ENCODE assay signal across 1 cellular context in genomic region chr2:6888724-6889123, GRCh38.
TF ChIP-seq lines count a peak whose summit lies in the region.

No MANE protein-coding gene starts in this region.

TF ChIP-seq in K562, 482 proteins besides CTCF, POLR2A, EP300 and RAD21:
- TF ChIP-seq E2F8 (IDR thresholded peaks at IDR 0.05; ENCODE audit: low read depth, partially characterized antibody) (no peak), TCFL5 (CRISPR knock-in tag; conservative IDR thresholded peaks at IDR 0.05) (no peak), ARNT (IDR thresholded peaks at IDR 0.05) (no peak), RAD51 (IDR thresholded peaks at IDR 0.05; ENCODE audit: borderline replicate concordance, low read depth) (no peak), NRF1 (conservative IDR thresholded peaks at IDR 0.05 in 1 of 2, IDR thresholded peaks at IDR 0.05 in 1 of 2) (peak; percentile 76 to 81), L3MBTL2 (IDR thresholded peaks at IDR 0.05) (0 out of 2 replicates have a peak, but pooled peaks have one; percentile 9), HNRNPK (IDR thresholded peaks at IDR 0.05; ENCODE audit: low read depth, low read length, poor library complexity, severe bottlenecking) (no peak), BACH1 (tag; IDR thresholded peaks at IDR 0.05) (no peak), ID3 (CRISPR knock-in tag; IDR thresholded peaks at IDR 0.05) (no peak), ID3 (tag; IDR thresholded peaks at IDR 0.05) (peak; percentile 46; the same call in 1 of the 2 replicates), HNRNPLL (IDR thresholded peaks at IDR 0.05; ENCODE audit: low read depth, low read length, poor library complexity, severe bottlenecking) (no peak), RBBP5 (IDR thresholded peaks at IDR 0.05; ENCODE audit: borderline replicate concordance, insufficient read depth, low read length, poor library complexity, severe bottlenecking) (no peak), E2F3 (CRISPR knock-in tag; IDR thresholded peaks at IDR 0.05) (no peak), GTF2A2 (tag; IDR thresholded peaks at IDR 0.05) (no peak), TSC22D4 (tag; IDR thresholded peaks at IDR 0.05) (no peak), FOXP4 (CRISPR knock-in tag; IDR thresholded peaks at IDR 0.05; ENCODE audit: borderline replicate concordance) (no peak), E2F1 (CRISPR knock-in tag; IDR thresholded peaks at IDR 0.05) (no peak), PHB (CRISPR knock-in tag; IDR thresholded peaks at IDR 0.05) (no peak), NR4A1 (CRISPR knock-in tag; IDR thresholded peaks at IDR 0.05) (no peak), NR4A1 (tag; IDR thresholded peaks at IDR 0.05) (0 out of 2 replicates have a peak, but pooled peaks have one; percentile 29), SMARCE1 (IDR thresholded peaks at IDR 0.05) (0 out of 2 replicates have a peak, but pooled peaks have one; percentile 11), SAFB2 (IDR thresholded peaks at IDR 0.05; ENCODE audit: borderline replicate concordance, low read depth, low read length, severe bottlenecking) (no peak), THRAP3 (IDR thresholded peaks at IDR 0.05; ENCODE audit: borderline replicate concordance) (no peak), CLOCK (CRISPR knock-in tag; IDR thresholded peaks at IDR 0.05; ENCODE audit: borderline replicate concordance) (no peak), NCOA1 (IDR thresholded peaks at IDR 0.05; ENCODE audit: low read depth) (no peak), ZBTB12 (CRISPR knock-in tag; IDR thresholded peaks at IDR 0.05) (no peak), PATZ1 (CRISPR knock-in tag; IDR thresholded peaks at IDR 0.05; ENCODE audit: borderline replicate concordance) (no peak), CXXC5 (CRISPR knock-in tag; IDR thresholded peaks at IDR 0.05) (peak; percentile 20; the same call in 1 of the 2 replicates), PHF8 (IDR thresholded peaks at IDR 0.05; ENCODE audit: borderline replicate concordance, low read length) (no peak), CAMTA2 (CRISPR knock-in tag; conservative IDR thresholded peaks at IDR 0.05) (no peak), ZNF408 (CRISPR knock-in tag; IDR thresholded peaks at IDR 0.05; ENCODE audit: low read depth) (no peak), GATAD2B (IDR thresholded peaks at IDR 0.05; ENCODE audit: borderline replicate concordance) (no peak), ELF1 (tag; IDR thresholded peaks at IDR 0.05) (no peak), ZNF354B (CRISPR knock-in tag; IDR thresholded peaks at IDR 0.05) (0 out of 2 replicates have a peak, but pooled peaks have one; percentile 22), POLR3A (IDR thresholded peaks at IDR 0.05; ENCODE audit: borderline replicate concordance, extremely low read depth, insufficient read depth, insufficient read length) (no peak), HDAC8 (tag; IDR thresholded peaks at IDR 0.05) (no peak), PCBP1 (IDR thresholded peaks at IDR 0.05; ENCODE audit: low read depth, low read length, poor library complexity, severe bottlenecking) (no peak)
